In the genomic region with DNA sequence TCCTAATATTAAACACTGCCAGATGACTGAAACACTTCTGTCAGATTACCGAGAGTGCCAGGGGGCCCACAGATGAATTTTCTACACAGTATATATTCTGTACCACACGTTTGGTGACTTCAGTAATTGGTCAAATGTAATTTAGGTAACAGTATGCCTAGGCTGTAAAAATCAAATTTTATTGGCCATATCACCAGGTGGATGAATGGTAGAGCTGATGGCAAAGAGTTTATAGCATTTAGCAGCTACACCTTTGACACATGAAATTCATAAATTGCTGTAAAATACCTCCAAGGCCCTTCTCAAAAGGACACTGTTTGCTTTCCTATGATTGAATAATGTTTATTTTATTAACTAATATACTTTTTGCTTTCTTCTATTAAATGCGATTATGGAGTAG, we compare ENCODE assay signal across 26 cellular contexts.
DNase-seq lines count a peak whose midpoint lies in the region; ATAC-seq and TF ChIP-seq lines count a peak whose summit lies in the region.
"Had no signal": no experiment of that assay in that cellular context is flagged by ENCODE, and none has a peak within 500 bp of the region (broad histone marks: within the 10 kb centered on the region; RNA-seq: fewer than 3 reads in every experiment).

No MANE protein-coding gene starts in this region.

- no peaks in the 10 kb centered on the region for H3K27me3 ChIP-seq in tibial artery
- H3K27me3 ChIP-seq: BLaER1, body of pancreas, gastrocnemius medialis, sigmoid colon, SJSA1 had no signal

- peaks cover 68 to 99% of the 10 kb centered on the region in 2 donors for H3K36me3 Mint-ChIP-seq in activated naive CD4-positive, alpha-beta T cell treated with anti-CD3 and anti-CD28 coated beads, Interleukin-2, amount 50 U/mL, for 72 hours
- peaks cover 87% of the 10 kb centered on the region for H3K36me3 Mint-ChIP-seq in activated B cell treated with CpG ODN at 0.5 μM for 24 hours (ENCODE audit: low read depth)

- H3K4me3 Mint-ChIP-seq in activated B cell treated with CpG ODN at 0.5 μM for 24 hours: no peak overlapping the region
- H3K4me3 Mint-ChIP-seq: H9, type B pancreatic cell had no signal

- POLR2A ChIA-PET in activated B cell treated with CpG ODN at 0.5 μM for 24 hours (lab: Charles Lee): interaction anchor here (1.8 to 12.4 kb wide), 6 partner anchors 9 to 100 kb away, joined by 10 to 320 read pairs (median 54); a partner anchor contains a TSS

- H3K4me1 Mint-ChIP-seq in activated B cell treated with CpG ODN at 0.5 μM for 24 hours: peaks cover 98% of the 10 kb centered on the region
- H3K4me1 Mint-ChIP-seq: H9 had no signal

- no peak for TF ChIP-seq CTCF in activated B cell treated with CpG ODN at 0.5 μM for 24 hours (IDR thresholded peaks at IDR 0.05)
- TF ChIP-seq CTCF in tibial artery (IDR thresholded peaks at IDR 0.05): no peak

- peak overlapping the region; percentile 67 to 93 for H3K27ac Mint-ChIP-seq in activated naive CD4-positive, alpha-beta T cell treated with anti-CD3 and anti-CD28 coated beads, Interleukin-2, amount 50 U/mL, for 72 hours
- peak overlapping the region; percentile 100 for H3K27ac Mint-ChIP-seq in activated B cell treated with CpG ODN at 0.5 μM for 24 hours
- H3K27ac Mint-ChIP-seq: H9, type B pancreatic cell had no signal

- CTCF ChIA-PET in activated B cell treated with CpG ODN at 0.5 μM for 24 hours (lab: Charles Lee): interaction anchor here (1.1 kb wide), 1 partner anchor 35 kb away, joined by 3 read pairs; no protein-coding TSS in a partner anchor

- H3K27me3 Mint-ChIP-seq in activated B cell treated with CpG ODN at 0.5 μM for 24 hours: no peaks in the 10 kb centered on the region
- H3K27me3 Mint-ChIP-seq: type B pancreatic cell had no signal

- H3K4me1 ChIP-seq in tibial artery: peaks cover 0 to 55% (median 20%) of the 10 kb centered on the region in 4 donors
- H3K4me1 ChIP-seq: body of pancreas had no signal

- H3K27ac ChIP-seq in tibial artery: peak overlapping the region; percentile 42 to 67
- H3K27ac ChIP-seq: BLaER1, body of pancreas, gastrocnemius medialis, psoas muscle, sigmoid colon, SJSA1 had no signal

- no peak for ATAC-seq in activated naive CD4-positive, alpha-beta T cell treated with anti-CD3 and anti-CD28 coated beads, Interleukin-2, amount 50 U/mL, for 72 hours
- no peak for ATAC-seq in activated B cell treated with CpG ODN at 0.5 μM for 24 hours (ENCODE audit: low read depth)
- peak; percentile 90 for ATAC-seq in left colon
- ATAC-seq in GM19023 (IDR thresholded peaks at IDR 0.05; ENCODE audit: unreplicated experiment): no peak
- ATAC-seq: body of pancreas, gastrocnemius medialis, K562 had no signal

- H3K9me3 Mint-ChIP-seq in activated naive CD4-positive, alpha-beta T cell treated with anti-CD3 and anti-CD28 coated beads, Interleukin-2, amount 50 U/mL, for 72 hours: peaks cover 10 to 21% of the 10 kb centered on the region in 2 donors
- H3K9me3 Mint-ChIP-seq in activated B cell treated with CpG ODN at 0.5 μM for 24 hours: no peaks in the 10 kb centered on the region
- H3K9me3 Mint-ChIP-seq: H9 had no signal

- peaks cover 0 to 7% (median 0%) of the 10 kb centered on the region in 3 donors for H3K36me3 ChIP-seq in tibial artery
- H3K36me3 ChIP-seq: gastrocnemius medialis had no signal

- no peak for DNase-seq in activated naive CD4-positive, alpha-beta T cell treated with anti-CD3 and anti-CD28 coated beads, Interleukin-2, amount 50 U/mL, for 72 hours (ENCODE audit: low spot score in 2 of 2)
- no peak for DNase-seq in activated naive CD4-positive, alpha-beta T cell treated with anti-CD3 and anti-CD28 coated beads, Interleukin-2, amount 50 U/mL, for 16 hours
- DNase-seq in activated B cell treated with CpG ODN at 0.5 μM for 24 hours: no peak
- DNase-seq in left colon: no peak
- no peak for DNase-seq in tibial artery
- no peak for DNase-seq in AG08396 (ENCODE audit: low spot score)
- no peak for DNase-seq in hippocampal formation (lab: John Stamatoyannopoulos, UW)
- DNase-seq: ACHN, body of pancreas, cerebellar nuclear complex, COR-L47, gastrocnemius medialis, H9, mesenchymal stem cell, NCI-H1105, NCI-H2029, NCI-H226, occipital lobe, psoas muscle, sigmoid colon, T-helper 1 cell had no signal

- H3K9me3 ChIP-seq in tibial artery: no peaks in the 10 kb centered on the region
- H3K9me3 ChIP-seq: BLaER1, body of pancreas, gastrocnemius medialis, psoas muscle, sigmoid colon, SJSA1 had no signal

- intact Hi-C loops in activated B cell treated with CpG ODN at 0.5 μM for 24 hours (cut with micrococcal nuclease): loop anchor here (5.0 kb wide), 1 partner anchor 1265 kb away; no protein-coding TSS in a partner anchor
- intact Hi-C loops in left colon (cut with DNase I, micrococcal nuclease): no loop called here
- intact Hi-C loops in tibial artery (cut with DNase I; ENCODE audit: low total_unique reads): no loop called here

- H3K4me3 ChIP-seq in tibial artery: no peak overlapping the region
- H3K4me3 ChIP-seq: BLaER1, body of pancreas, K562, sigmoid colon, SJSA1 had no signal
